Comparison of ENCODE assay signal across 10 cellular contexts in the genomic region with DNA sequence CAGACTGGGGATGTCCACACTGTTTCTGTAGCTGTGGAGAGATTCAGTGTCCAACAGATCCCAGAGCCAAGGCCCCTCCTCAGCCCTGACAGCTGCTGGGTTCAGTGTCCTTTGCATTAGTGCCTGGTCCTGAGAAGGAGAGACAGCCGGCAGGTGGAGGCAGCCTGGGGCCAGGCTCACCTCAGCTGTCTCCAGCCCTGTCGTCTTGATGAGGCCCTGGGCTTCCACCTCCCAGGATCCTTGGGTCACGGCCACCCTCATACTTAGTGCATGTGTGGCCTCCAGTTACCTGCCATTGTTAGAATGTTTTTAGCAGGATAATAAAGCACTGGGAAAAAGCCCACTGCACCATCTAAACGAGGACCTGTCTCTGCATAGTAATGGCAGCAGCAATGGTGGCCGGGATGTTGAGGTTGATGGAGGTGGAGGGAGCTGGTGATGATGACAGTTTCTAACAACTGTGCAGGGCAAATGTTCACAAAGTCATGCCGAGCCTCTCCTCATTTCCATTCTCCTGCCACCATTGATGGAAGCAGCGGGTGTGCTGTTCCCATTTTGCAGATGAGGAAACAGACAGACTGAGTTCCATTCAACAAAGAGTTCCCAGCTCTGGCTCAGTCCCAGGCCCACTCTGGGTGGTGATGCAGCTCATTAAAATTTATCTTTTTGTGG. TPM values are rescaled to one million over a fixed set of nuclear protein-coding genes. Genes with fewer than 3 reads are reported as not detected.
DNase-seq lines count a peak whose midpoint lies in the region; ATAC-seq and TF ChIP-seq lines count a peak whose summit lies in the region.
"Had no signal": no experiment of that assay in that cellular context is flagged by ENCODE, and none has a peak within 500 bp of the region (broad histone marks: within the 10 kb centered on the region; RNA-seq: fewer than 3 reads in every experiment).

No MANE protein-coding gene starts in this region.

- H3K27me3 Mint-ChIP-seq in GM23338 (ENCODE audit: insufficient read depth, low read depth, poor library complexity) (peaks cover 2% of the 10 kb centered on the region), mesothelial cell of epicardium (ENCODE audit: low read depth) (no peaks in the 10 kb centered on the region)
- no peaks in the 10 kb centered on the region for H3K27me3 Mint-ChIP-seq in activated T-helper 17 cell treated with anti-CD3 and anti-CD28 coated beads, Interleukin-2, amount 50 U/mL, for 72 hours

- no peak overlapping the region for H3K4me3 ChIP-seq in ACC112 (ENCODE audit: low read depth, low read length)
- H3K4me3 ChIP-seq in GM23338: no peak overlapping the region
- H3K4me3 ChIP-seq in H7 (ENCODE audit: insufficient read depth, low read depth, low read length): no peak overlapping the region

- peak overlapping the region; percentile 58; the same call in 1 of the 2 replicates for H3K27ac ChIP-seq in ACC112 (ENCODE audit: low read depth, low read length)
- no peak overlapping the region for H3K27ac ChIP-seq in GM23338 (ENCODE audit: low read depth)

- H4K20me1 ChIP-seq in GM23338 (replicated peaks; ENCODE audit: insufficient read depth): no peaks in the 10 kb centered on the region

- no peaks in the 10 kb centered on the region for H3K9me2 ChIP-seq in GM23338 (ENCODE audit: insufficient read depth)

- H2AFZ ChIP-seq in ACC112 (ENCODE audit: low read length, unreplicated experiment) (no peak overlapping the region), GM23338 (peak overlapping the region; percentile 78; the same call in 1 of the 2 replicates)

- H3K36me3 ChIP-seq in ACC112 (ENCODE audit: insufficient read depth, low read length) (no peaks in the 10 kb centered on the region), GM23338 (ENCODE audit: insufficient read depth) (no peaks in the 10 kb centered on the region), H7 (replicated peaks; ENCODE audit: control insufficient read depth, insufficient read depth, low read length) (no peaks in the 10 kb centered on the region)

- H3K79me2 ChIP-seq in ACC112 (ENCODE audit: control insufficient read depth, insufficient read depth, low read length, unreplicated experiment) (no peaks in the 10 kb centered on the region), GM23338 (replicated peaks; ENCODE audit: insufficient read depth) (no peaks in the 10 kb centered on the region)

- H3K4me1 Mint-ChIP-seq in GM23338 (peaks cover 26% of the 10 kb centered on the region), mesothelial cell of epicardium (peaks cover 20% of the 10 kb centered on the region)
- H3K4me1 Mint-ChIP-seq in activated T-helper 17 cell treated with anti-CD3 and anti-CD28 coated beads, Interleukin-2, amount 50 U/mL, for 72 hours: peaks cover 77% of the 10 kb centered on the region

- ATAC-seq in GM23338 (no peak), GM21367 (IDR thresholded peaks at IDR 0.05; ENCODE audit: unreplicated experiment) (no peak), GM18520 (IDR thresholded peaks at IDR 0.05; ENCODE audit: unreplicated experiment) (no peak)
- no peak for ATAC-seq in activated T-helper 17 cell treated with anti-CD3 and anti-CD28 coated beads, Interleukin-2, amount 50 U/mL, for 72 hours (replicated peaks)

- H3K27me3 ChIP-seq in ACC112 (ENCODE audit: insufficient read depth, low read length) (no peaks in the 10 kb centered on the region), GM23338 (ENCODE audit: insufficient read depth) (no peaks in the 10 kb centered on the region), H7 (ENCODE audit: control insufficient read depth, insufficient read depth, low read length) (no peaks in the 10 kb centered on the region)

- H3K9me3 Mint-ChIP-seq in GM23338 (no peaks in the 10 kb centered on the region), mesothelial cell of epicardium (no peaks in the 10 kb centered on the region)
- no peaks in the 10 kb centered on the region for H3K9me3 Mint-ChIP-seq in activated T-helper 17 cell treated with anti-CD3 and anti-CD28 coated beads, Interleukin-2, amount 50 U/mL, for 72 hours

- no peak for DNase-seq in GM23338 (ENCODE audit: low spot score)
- no peak for DNase-seq in mesothelial cell of epicardium (ENCODE audit: low spot score in 2 of 2, unreplicated experiment in 2 of 2)
- no peak for DNase-seq in stimulated activated naive CD4-positive, alpha-beta T cell (lab: John Stamatoyannopoulos, UW)
- DNase-seq in H7: no peak

- H3F3A ChIP-seq in GM23338 (replicated peaks; ENCODE audit: low read depth): no peaks in the 10 kb centered on the region

- no peak for TF ChIP-seq CTCF in GM23338 (conservative IDR thresholded peaks at IDR 0.05; ENCODE audit: low read depth in 2 of 2)
- no peak for TF ChIP-seq CTCF in mesothelial cell of epicardium (IDR thresholded peaks at IDR 0.05; ENCODE audit: unreplicated experiment)

- H3K4me1 ChIP-seq in ACC112 (ENCODE audit: control insufficient read depth, insufficient read depth, low read length, unreplicated experiment) (peaks cover 41% of the 10 kb centered on the region), GM23338 (ENCODE audit: insufficient read depth) (no peaks in the 10 kb centered on the region)

- H3K4me2 ChIP-seq in GM23338: no peak overlapping the region; the same call in 1 of the 2 replicates

- H3K4me3 Mint-ChIP-seq in GM23338 (no peak overlapping the region), mesothelial cell of epicardium (no peak overlapping the region)
- H3K4me3 Mint-ChIP-seq in activated T-helper 17 cell treated with anti-CD3 and anti-CD28 coated beads, Interleukin-2, amount 50 U/mL, for 72 hours: peak overlapping the region; percentile 85

- H3K36me3 Mint-ChIP-seq in GM23338 (ENCODE audit: low read depth): no peaks in the 10 kb centered on the region
- peaks cover 60% of the 10 kb centered on the region for H3K36me3 Mint-ChIP-seq in activated T-helper 17 cell treated with anti-CD3 and anti-CD28 coated beads, Interleukin-2, amount 50 U/mL, for 72 hours (ENCODE audit: low read depth)
- no peaks in the 10 kb centered on the region for H3K36me3 Mint-ChIP-seq in mesothelial cell of epicardium

- no peak overlapping the region; the same call in 1 of the 2 replicates for H3K27ac Mint-ChIP-seq in GM23338
- H3K27ac Mint-ChIP-seq in activated T-helper 17 cell treated with anti-CD3 and anti-CD28 coated beads, Interleukin-2, amount 50 U/mL, for 72 hours: peak overlapping the region; percentile 100
- H3K27ac Mint-ChIP-seq in mesothelial cell of epicardium: peak overlapping the region; percentile 80

TF ChIP-seq in GM23338, 12 proteins besides CTCF, POLR2A, EP300 and RAD21:
- no peak for TF ChIP-seq STAT1 (IDR thresholded peaks at IDR 0.05; ENCODE audit: unreplicated experiment)
- no peak for TF ChIP-seq ETS1 (IDR thresholded peaks at IDR 0.05)
- no peak for TF ChIP-seq NANOG (IDR thresholded peaks at IDR 0.05; ENCODE audit: borderline replicate concordance)
- TF ChIP-seq POLR2AphosphoS5 (IDR thresholded peaks at IDR 0.05; ENCODE audit: low read depth): no peak
- TF ChIP-seq JUNB (IDR thresholded peaks at IDR 0.05; ENCODE audit: unreplicated experiment): no peak

RNA-seq across cellular contexts. Expression of gene ASB2, which starts 17.7 kb away (rescaled TPM):
- 1.2 and 2.3 TPM in 2 replicates for total RNA-seq in GM23338 (2014; rRNA removed; shearing (Covaris generic))
- 1.5 and 1.7 TPM in 2 replicates for polyA plus RNA-seq in GM23338 (2016; fragmentation: Nextera tagmentation; extraction: Ambion mirVana)
- 10 to 100 TPM; 48.5 to 68.7 TPM for total RNA-seq in activated T-helper 17 cell treated with anti-CD3 and anti-CD28 coated beads, Interleukin-2, amount 50 U/mL, for 72 hours
- 1.2 to 1.9 TPM (median 1.5 TPM) in 3 replicates for total RNA-seq in mesothelial cell of epicardium
- 0.21 TPM in 1 of 2 replicates, not detected in the other for total RNA-seq in H7 (2014; rRNA removed; shearing (Covaris generic))

RNA-seq across cellular contexts. Expression of gene FAM181A, which starts 31.6 kb away (rescaled TPM):
- total RNA-seq in GM23338 (2014; rRNA removed; shearing (Covaris generic)): not detected in 2 replicates
- polyA plus RNA-seq in GM23338 (2016; fragmentation: Nextera tagmentation; extraction: Ambion mirVana): not detected in 2 replicates
- not detected for total RNA-seq in activated T-helper 17 cell treated with anti-CD3 and anti-CD28 coated beads, Interleukin-2, amount 50 U/mL, for 72 hours
- total RNA-seq in mesothelial cell of epicardium: not detected in 3 replicates
- total RNA-seq in H7 (2014; rRNA removed; shearing (Covaris generic)): not detected in 2 replicates
- total RNA-seq: mononuclear cell, SK-MEL-5 had no signal

RNA-seq across cellular contexts. Expression of gene CCDC197, which starts 38.4 kb away (rescaled TPM):
- not detected in 2 replicates for total RNA-seq in GM23338 (2014; rRNA removed; shearing (Covaris generic))
- polyA plus RNA-seq in GM23338 (2016; fragmentation: Nextera tagmentation; extraction: Ambion mirVana): not detected in 2 replicates
- under 1 TPM in 1 of 2 donors, not detected in 1; 0.37 TPM for total RNA-seq in activated T-helper 17 cell treated with anti-CD3 and anti-CD28 coated beads, Interleukin-2, amount 50 U/mL, for 72 hours
- not detected in 3 replicates for total RNA-seq in mesothelial cell of epicardium
- not detected in 2 replicates for total RNA-seq in H7 (2014; rRNA removed; shearing (Covaris generic))
- total RNA-seq: mononuclear cell, SK-MEL-5 had no signal

Comparison
In these comparisons a context has a peak if more than half of its experiments do, and no peak if none do; other contexts are left out.
1. RNA of gene ASB2, which starts 17.7 kb away (total RNA-seq): 48.5 to 68.7 TPM in activated T-helper 17 cell treated with anti-CD3 and anti-CD28 coated beads, Interleukin-2, amount 50 U/mL, for 72 hours; 1.2 to 2.3 TPM in GM23338, 1.2 to 1.9 TPM in mesothelial cell of epicardium and 0.21 TPM in H7; every median in the first group is over 10 times any median in the second.